2 cellular contexts compared by ENCODE assay signal in the genomic region with DNA sequence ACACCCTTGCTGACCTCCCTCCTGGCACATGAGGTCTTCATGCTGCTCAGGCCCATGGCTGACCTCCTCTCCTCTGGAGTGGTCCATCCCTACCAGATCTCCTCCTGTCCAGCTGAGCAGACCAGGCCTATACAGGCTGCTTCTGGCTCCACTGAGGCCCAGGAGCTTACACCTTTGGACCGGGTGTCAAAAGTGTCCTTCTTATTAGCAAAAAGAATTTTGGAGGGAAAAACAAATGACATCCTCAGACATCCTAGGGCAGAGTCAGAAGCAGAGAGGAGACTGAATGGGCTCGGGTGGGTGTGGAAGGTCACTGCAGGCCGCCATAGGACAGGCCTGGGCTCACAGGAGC.
TF ChIP-seq lines count a peak whose summit lies in the region.

No MANE protein-coding gene starts in this region.

TF ChIP-seq in A549, 52 proteins besides CTCF, POLR2A, EP300 and RAD21 (continued from another document):
- TF ChIP-seq, protein P1, sequence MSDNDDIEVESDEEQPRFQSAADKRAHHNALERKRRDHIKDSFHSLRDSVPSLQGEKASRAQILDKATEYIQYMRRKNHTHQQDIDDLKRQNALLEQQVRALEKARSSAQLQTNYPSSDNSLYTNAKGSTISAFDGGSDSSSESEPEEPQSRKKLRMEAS (IDR thresholded peaks at IDR 0.05): peak; percentile 30
- TF ChIP-seq E2F6 (IDR thresholded peaks at IDR 0.05; ENCODE audit: borderline replicate concordance, low read depth): peak; percentile 87
- no peak for TF ChIP-seq PHF8 (IDR thresholded peaks at IDR 0.05; ENCODE audit: borderline replicate concordance, low read depth)
- TF ChIP-seq POLR2AphosphoS2 (conservative IDR thresholded peaks at IDR 0.05; ENCODE audit: low read length): no peak

TF ChIP-seq in IMR-90, 13 proteins besides CTCF, POLR2A, EP300 and RAD21 (continued from another document):
- TF ChIP-seq, protein P2, sequence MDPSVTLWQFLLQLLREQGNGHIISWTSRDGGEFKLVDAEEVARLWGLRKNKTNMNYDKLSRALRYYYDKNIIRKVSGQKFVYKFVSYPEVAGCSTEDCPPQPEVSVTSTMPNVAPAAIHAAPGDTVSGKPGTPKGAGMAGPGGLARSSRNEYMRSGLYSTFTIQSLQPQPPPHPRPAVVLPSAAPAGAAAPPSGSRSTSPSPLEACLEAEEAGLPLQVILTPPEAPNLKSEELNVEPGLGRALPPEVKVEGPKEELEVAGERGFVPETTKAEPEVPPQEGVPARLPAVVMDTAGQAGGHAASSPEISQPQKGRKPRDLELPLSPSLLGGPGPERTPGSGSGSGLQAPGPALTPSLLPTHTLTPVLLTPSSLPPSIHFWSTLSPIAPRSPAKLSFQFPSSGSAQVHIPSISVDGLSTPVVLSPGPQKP (IDR thresholded peaks at IDR 0.05; ENCODE audit: borderline replicate concordance, low read depth, low read length): no peak
- TF ChIP-seq MAFK (IDR thresholded peaks at IDR 0.05; ENCODE audit: low read depth, low read length) (no peak), RCOR1 (IDR thresholded peaks at IDR 0.05; ENCODE audit: insufficient replicate concordance, low read length) (no peak), RFX5 (IDR thresholded peaks at IDR 0.05; ENCODE audit: low read depth, low read length) (no peak), MAZ (IDR thresholded peaks at IDR 0.05; ENCODE audit: borderline replicate concordance, low read depth, low read length) (no peak), MXI1 (IDR thresholded peaks at IDR 0.05; ENCODE audit: borderline replicate concordance, low read depth, low read length) (no peak), CHD1 (IDR thresholded peaks at IDR 0.05; ENCODE audit: low read depth, low read length) (no peak)
- TF ChIP-seq, protein P3, sequence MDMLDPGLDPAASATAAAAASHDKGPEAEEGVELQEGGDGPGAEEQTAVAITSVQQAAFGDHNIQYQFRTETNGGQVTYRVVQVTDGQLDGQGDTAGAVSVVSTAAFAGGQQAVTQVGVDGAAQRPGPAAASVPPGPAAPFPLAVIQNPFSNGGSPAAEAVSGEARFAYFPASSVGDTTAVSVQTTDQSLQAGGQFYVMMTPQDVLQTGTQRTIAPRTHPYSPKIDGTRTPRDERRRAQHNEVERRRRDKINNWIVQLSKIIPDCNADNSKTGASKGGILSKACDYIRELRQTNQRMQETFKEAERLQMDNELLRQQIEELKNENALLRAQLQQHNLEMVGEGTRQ (IDR thresholded peaks at IDR 0.05; ENCODE audit: low read depth, low read length): no peak
